Comparison of ENCODE assay signal across 22 cellular contexts in genomic region chr7:49631071-49631826, GRCh38.
DNase-seq lines count a peak whose midpoint lies in the region; ATAC-seq and TF ChIP-seq lines count a peak whose summit lies in the region.
"Had no signal": no experiment of that assay in that cellular context is flagged by ENCODE, and none has a peak within 500 bp of the region (broad histone marks: within the 10 kb centered on the region; RNA-seq: fewer than 3 reads in every experiment).

No MANE protein-coding gene starts in this region.

- no peak overlapping the region for H3K4me3 Mint-ChIP-seq in HFFc6
- H3K4me3 Mint-ChIP-seq: CD8-positive, alpha-beta T cell; dendritic cell treated with granulocyte-macrophage colony-stimulating factor and Interleukin-4, amounts not matched to agents 40 ng/mL and 50 ng/mL, for 4 days; memory B cell; stimulated activated naive CD8-positive, alpha-beta T cell treated with anti-CD3 and anti-CD28 coated beads, Interleukin-15, amount 100 ng/mL, for 72 hours; T-helper 17 cell; WTC11 had no signal

- DNase-seq in LNCaP clone FGC (ENCODE audit: low read depth) (peak; percentile 15), SK-N-DZ (ENCODE audit: low spot score) (peak; percentile 53), cardiac muscle cell (ENCODE audit: low read depth in 1 of 2, low spot score in 1 of 2) (peak in 1 of 2 donors; percentile 22), sciatic nerve (ENCODE audit: low spot score) (no peak), colonic mucosa (no peak), HFFc6 (no peak)
- DNase-seq in effector CD4-positive, alpha-beta T cell: no peak
- DNase-seq: activated CD4-positive, alpha-beta T cell treated with anti-CD3 and anti-CD28 coated beads, Interleukin-2, amount 50 U/mL, for 1 hour; activated naive CD4-positive, alpha-beta T cell treated with anti-CD3 and anti-CD28 coated beads, Interleukin-2, amount 50 U/mL, for 16 hours; CD8-positive, alpha-beta T cell; NCI-H1092 treated with DMSO at 0.1 percent for 48 hours; NCI-H2029; NCI-H748 treated with DMSO at 0.1 percent for 48 hours; stimulated activated naive CD8-positive, alpha-beta T cell treated with anti-CD3 and anti-CD28 coated beads, Interleukin-15, amount 100 ng/mL, for 72 hours; T-helper 17 cell had no signal

- H3K9me3 ChIP-seq in cardiac muscle cell (ENCODE audit: low read depth): no peaks in the 10 kb centered on the region
- H3K9me3 ChIP-seq in colonic mucosa: no peaks in the 10 kb centered on the region
- H3K9me3 ChIP-seq: SJSA1, tibial nerve had no signal

- intact Hi-C loops in sciatic nerve (cut with DNase I) (no loop called here), colonic mucosa (cut with DNase I) (no loop called here)

- H3K4me1 Mint-ChIP-seq in HFFc6 (ENCODE audit: low read depth): no peaks in the 10 kb centered on the region
- H3K4me1 Mint-ChIP-seq: memory B cell; stimulated activated naive CD8-positive, alpha-beta T cell treated with anti-CD3 and anti-CD28 coated beads, Interleukin-15, amount 100 ng/mL, for 72 hours; T-helper 17 cell had no signal

- H3K27me3 ChIP-seq in cardiac muscle cell (no peaks in the 10 kb centered on the region), colonic mucosa (no peaks in the 10 kb centered on the region)
- H3K27me3 ChIP-seq: SJSA1, tibial nerve had no signal

- H3K4me3 ChIP-seq in LNCaP clone FGC (ENCODE audit: low read depth, low read length) (no peak overlapping the region), cardiac muscle cell (no peak overlapping the region), colonic mucosa (no peak overlapping the region)
- H3K4me3 ChIP-seq: SJSA1, tibial nerve had no signal

- H3K36me3 ChIP-seq in cardiac muscle cell (no peaks in the 10 kb centered on the region), colonic mucosa (no peaks in the 10 kb centered on the region)
- H3K36me3 ChIP-seq: SJSA1, tibial nerve had no signal

- no peaks in the 10 kb centered on the region for H3K27me3 Mint-ChIP-seq in HFFc6 (ENCODE audit: insufficient read depth)
- H3K27me3 Mint-ChIP-seq: memory B cell; progenitor cell of endocrine pancreas; stimulated activated naive CD8-positive, alpha-beta T cell treated with anti-CD3 and anti-CD28 coated beads, Interleukin-15, amount 100 ng/mL, for 72 hours; T-helper 17 cell had no signal

- ATAC-seq in sciatic nerve: peak; percentile 26
- ATAC-seq: CD8-positive, alpha-beta T cell; Panc1; stimulated activated naive CD8-positive, alpha-beta T cell treated with anti-CD3 and anti-CD28 coated beads, Interleukin-15, amount 100 ng/mL, for 72 hours; T-helper 17 cell; WTC11 had no signal

- TF ChIP-seq CTCF in LNCaP clone FGC (IDR thresholded peaks at IDR 0.05; ENCODE audit: control insufficient read depth, extremely low read depth, insufficient read depth) (no peak), cardiac muscle cell (IDR thresholded peaks at IDR 0.05; ENCODE audit: low read depth, low read length) (no peak), colonic mucosa (IDR thresholded peaks at IDR 0.05) (no peak), HFFc6 (IDR thresholded peaks at IDR 0.05) (no peak)

- H3K27ac ChIP-seq in cardiac muscle cell: peak overlapping the region; percentile 49
- no peak overlapping the region for H3K27ac ChIP-seq in colonic mucosa
- H3K27ac ChIP-seq: SJSA1, tibial nerve had no signal

- 0 out of 2 replicates have a peak, but pooled peaks cover 4% of the 10 kb centered on the region for H3K36me3 Mint-ChIP-seq in HFFc6 (ENCODE audit: low read depth)
- H3K36me3 Mint-ChIP-seq: CD8-positive, alpha-beta T cell; memory B cell; WTC11 had no signal

- H3K4me1 ChIP-seq in cardiac muscle cell (ENCODE audit: low read depth) (peaks cover 25% of the 10 kb centered on the region), colonic mucosa (no peaks in the 10 kb centered on the region)
- H3K4me1 ChIP-seq: SJSA1 had no signal

- H3K9ac ChIP-seq in colonic mucosa (ENCODE audit: low read depth in 2 of 2, low read length in 2 of 2): no peak overlapping the region

- no peak overlapping the region for H3K27ac Mint-ChIP-seq in HFFc6
- H3K27ac Mint-ChIP-seq: CD8-positive, alpha-beta T cell; dendritic cell treated with granulocyte-macrophage colony-stimulating factor and Interleukin-4, amounts not matched to agents 40 ng/mL and 50 ng/mL, for 4 days; memory B cell; progenitor cell of endocrine pancreas; T-helper 17 cell; WTC11 had no signal

- H3K9me3 Mint-ChIP-seq in HFFc6: peaks cover 36% of the 10 kb centered on the region
- H3K9me3 Mint-ChIP-seq: CD8-positive, alpha-beta T cell; dendritic cell treated with granulocyte-macrophage colony-stimulating factor and Interleukin-4, amounts not matched to agents 40 ng/mL and 50 ng/mL, for 4 days; memory B cell; stimulated activated naive CD8-positive, alpha-beta T cell treated with anti-CD3 and anti-CD28 coated beads, Interleukin-15, amount 100 ng/mL, for 72 hours had no signal

Comparison
In these comparisons a context has a peak if more than half of its experiments do, and no peak if none do; other contexts are left out.
1. DNase-seq: peak in LNCaP clone FGC (single experiment) and SK-N-DZ (single experiment); none in sciatic nerve (single experiment), effector CD4-positive, alpha-beta T cell (single experiment), colonic mucosa (single experiment) and HFFc6 (single experiment).